In genomic region chr20:38407321-38407720, GRCh38 we compare ENCODE assay signal across 25 cellular contexts. TPM values are rescaled to one million over a fixed set of nuclear protein-coding genes. Genes with fewer than 3 reads are reported as not detected.
DNase-seq lines count a peak whose midpoint lies in the region; ATAC-seq, FAIRE-seq and TF ChIP-seq lines count a peak whose summit lies in the region.
"Had no signal": no experiment of that assay in that cellular context is flagged by ENCODE, and none has a peak within 500 bp of the region (broad histone marks: within the 10 kb centered on the region; RNA-seq: fewer than 3 reads in every experiment).

No MANE protein-coding gene starts in this region.

- H3K4me1 Mint-ChIP-seq in T-helper 17 cell: no peaks in the 10 kb centered on the region
- H3K4me1 Mint-ChIP-seq: CD14-positive monocyte; CD8-positive, alpha-beta memory T cell had no signal

- H3K36me3 ChIP-seq in HEK293 (ENCODE audit: control insufficient read depth in 2 of 2, insufficient read depth in 1 of 2, low read length in 2 of 2): peaks cover 0 to 4% of the 10 kb centered on the region in 2 experiments; a peak in 2 of 3 replicates
- no peaks in the 10 kb centered on the region for H3K36me3 ChIP-seq in kidney (ENCODE audit: control insufficient read depth in 1 of 2, insufficient read depth in 2 of 2, low read length in 2 of 2)
- peaks cover 0 to 21% (median 8%) of the 10 kb centered on the region in 4 donors for H3K36me3 ChIP-seq in stomach
- H3K36me3 ChIP-seq: BE2C had no signal

- no peak overlapping the region for H3K4me3 Mint-ChIP-seq in T-helper 17 cell
- H3K4me3 Mint-ChIP-seq: CD14-positive monocyte; CD4-positive, alpha-beta T cell; CD8-positive, alpha-beta memory T cell had no signal

- TF ChIP-seq POLR2A in stomach (IDR thresholded peaks at IDR 0.05): no peak

- CTCF ChIA-PET in HEK293 (lab: Yijun Ruan, JAX): interaction anchor here (0.7 to 5.2 kb wide), 6 partner anchors 24 to 638 kb away, joined by 3 to 37 read pairs (median 4); no protein-coding TSS in a partner anchor

- no peak for FAIRE-seq in kidney (lab: Jason Lieb, UNC)
- FAIRE-seq: A549, D721Med, GM12878, H54 had no signal

- peaks cover 6% of the 10 kb centered on the region for H3K36me3 Mint-ChIP-seq in T-helper 17 cell (ENCODE audit: low read depth)

- TF ChIP-seq EP300 in stomach (IDR thresholded peaks at IDR 0.05): no peak

- POLR2A ChIA-PET in HEK293 (lab: Yijun Ruan, JAX): no interaction called here

- H3K27me3 Mint-ChIP-seq in T-helper 17 cell: no peaks in the 10 kb centered on the region
- H3K27me3 Mint-ChIP-seq: CD4-positive, alpha-beta T cell had no signal

- H3K27ac ChIP-seq in HEK293 (ENCODE audit: extremely low read depth, low read depth, low read length) (no peak overlapping the region), coronary artery (no peak overlapping the region), kidney (ENCODE audit: low read depth in 2 of 2, low read length in 2 of 2) (no peak overlapping the region), stomach (no peak overlapping the region)
- H3K27ac ChIP-seq: BLaER1 treated with 17β-estradiol and CSF1 and Interleukin-3, amounts not matched to agents 10 nM and 100 nM had no signal

- no peak overlapping the region for H3K27ac Mint-ChIP-seq in T-helper 17 cell
- H3K27ac Mint-ChIP-seq: CD14-positive monocyte; CD4-positive, alpha-beta T cell; CD8-positive, alpha-beta memory T cell had no signal

- intact Hi-C loops in kidney (cut with DNase I) (no loop called here), stomach (cut with DNase I; ENCODE audit: low total_unique reads) (no loop called here)

- H3K9me3 ChIP-seq in HEK293 (ENCODE audit: control insufficient read depth, insufficient read depth, low read depth, low read length): no peaks in the 10 kb centered on the region
- no peaks in the 10 kb centered on the region for H3K9me3 ChIP-seq in kidney (ENCODE audit: control insufficient read depth in 1 of 2, low read length in 2 of 2)
- H3K9me3 ChIP-seq in stomach: peaks cover 0 to 5% (median 0%) of the 10 kb centered on the region in 4 donors
- no peaks in the 10 kb centered on the region for H3K9me3 ChIP-seq in T-helper 17 cell (ENCODE audit: control insufficient read depth, low read length, poor library complexity, severe bottlenecking)
- H3K9me3 ChIP-seq: BE2C, HAP-1 had no signal

- H3K4me1 ChIP-seq in HEK293 (ENCODE audit: control insufficient read depth, insufficient read depth, low read length) (no peaks in the 10 kb centered on the region), kidney (ENCODE audit: control insufficient read depth in 1 of 2, insufficient read depth in 1 of 2, low read depth in 1 of 2, low read length in 2 of 2) (no peaks in the 10 kb centered on the region), stomach (no peaks in the 10 kb centered on the region)
- H3K4me1 ChIP-seq: BE2C, HAP-1 had no signal

- WGBS in stomach, 5 donors: 93 to 98% (median 96%) methylated on average over 7 to 29 of the region's 29 CpGs

- H3K27me3 ChIP-seq in stomach: no peaks in the 10 kb centered on the region
- H3K27me3 ChIP-seq: BE2C; BLaER1 treated with 17β-estradiol and CSF1 and Interleukin-3, amounts not matched to agents 10 nM and 100 nM had no signal

- H3K9ac ChIP-seq in kidney (ENCODE audit: low read length in 2 of 2): no peak overlapping the region
- H3K9ac ChIP-seq: BLaER1 treated with 17β-estradiol and CSF1 and Interleukin-3, amounts not matched to agents 10 nM and 100 nM had no signal

- H3K4me3 ChIP-seq in HEK293 (ENCODE audit: low read depth, low read length): no peak overlapping the region
- no peak overlapping the region for H3K4me3 ChIP-seq in coronary artery
- no peak overlapping the region for H3K4me3 ChIP-seq in kidney (ENCODE audit: low read length in 2 of 2)
- H3K4me3 ChIP-seq in stomach: no peak overlapping the region
- H3K4me3 ChIP-seq: A549; BLaER1 treated with 17β-estradiol and CSF1 and Interleukin-3, amounts not matched to agents 10 nM and 100 nM; GM12878; HAP-1 had no signal

- ATAC-seq in T-helper 17 cell: no peak
- ATAC-seq: A549, GM12878 had no signal

- TF ChIP-seq CTCF in HEK293 (tag by site-specific recombination; IDR thresholded peaks at IDR 0.05) (no peak), coronary artery (IDR thresholded peaks at IDR 0.05) (no peak), kidney (IDR thresholded peaks at IDR 0.05; ENCODE audit: borderline replicate concordance, extremely low read depth, insufficient read depth) (no peak), stomach (IDR thresholded peaks at IDR 0.05) (no peak)

- peak; percentile 56 for DNase-seq in coronary artery (ENCODE audit: low spot score)
- peak; percentile 74 for DNase-seq in kidney
- DNase-seq in stomach: peak; percentile 13
- no peak for DNase-seq in activated CD4-positive, alpha-beta T cell treated with anti-CD3 and anti-CD28 coated beads, Interleukin-2, amount 50 U/mL, for 1 hour
- no peak for DNase-seq in T-helper 17 cell
- no peak for DNase-seq in NCI-H345 treated with DMSO at 0.1 percent for 48 hours (lab: John Stamatoyannopoulos, UW; ENCODE audit: unreplicated experiment)
- DNase-seq: 8988T; ACHN; AML-193; BE2C; CD4-positive, alpha-beta T cell; CD8-positive, alpha-beta memory T cell; DMS 273 treated with DMSO at 0.1 percent for 48 hours; DMS79; EL; GDM1; GOT3 had no signal

TF ChIP-seq in HEK293, 187 proteins besides CTCF, POLR2A, EP300 and RAD21:
- peak; percentile 49 for TF ChIP-seq KLF1 (tag by site-specific recombination; IDR thresholded peaks at IDR 0.05)
- no peak for TF ChIP-seq GLIS1 (tag by site-specific recombination; IDR thresholded peaks at IDR 0.05)

RNA-seq across cellular contexts. Expression of gene SNHG17, which starts 27.8 kb away (rescaled TPM):
- total RNA-seq in kidney (33.2 TPM), stomach (10 to 100 TPM; 11.0 to 55.2 (median 23.9) TPM), T-helper 17 cell (10 to 100 TPM; 69.2 to 99.4 TPM)
- polyA plus RNA-seq in kidney (ENCODE audit: insufficient read depth, low read depth, low replicate concordance) (19.7 TPM), stomach (10 to 100 TPM; 24.5 to 43.7 (median 34.7) TPM)

Comparison
In these comparisons a context has a peak if more than half of its experiments do, and no peak if none do; other contexts are left out.
1. DNase-seq: peak in coronary artery (single experiment), kidney (single experiment) and stomach (single experiment); none in activated CD4-positive, alpha-beta T cell treated with anti-CD3 and anti-CD28 coated beads, Interleukin-2, amount 50 U/mL, for 1 hour (single experiment), T-helper 17 cell (0 of 3) and NCI-H345 treated with DMSO at 0.1 percent for 48 hours (single experiment).